In the genomic region with DNA sequence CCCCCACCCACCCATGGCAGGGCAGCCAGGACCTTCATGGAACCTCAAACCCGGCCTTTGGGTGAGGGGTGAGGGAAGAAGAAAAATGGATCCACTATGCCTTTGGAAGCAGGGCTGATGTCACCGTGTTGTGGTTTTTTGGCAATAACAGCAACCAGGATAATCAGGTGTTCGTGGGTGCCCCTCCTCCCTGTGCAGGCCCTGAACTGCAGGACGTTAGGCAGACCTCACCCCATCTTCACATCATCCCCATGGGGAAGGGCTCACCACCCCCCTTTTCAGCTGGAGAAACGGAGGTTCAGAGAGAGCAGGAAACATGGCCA, we compare ENCODE assay signal across 1 cellular context.
TF ChIP-seq lines count a peak whose summit lies in the region.

No MANE protein-coding gene starts in this region.

TF ChIP-seq in A549, 52 proteins besides CTCF, POLR2A, EP300 and RAD21 (continued from another document):
- TF ChIP-seq, protein P1, sequence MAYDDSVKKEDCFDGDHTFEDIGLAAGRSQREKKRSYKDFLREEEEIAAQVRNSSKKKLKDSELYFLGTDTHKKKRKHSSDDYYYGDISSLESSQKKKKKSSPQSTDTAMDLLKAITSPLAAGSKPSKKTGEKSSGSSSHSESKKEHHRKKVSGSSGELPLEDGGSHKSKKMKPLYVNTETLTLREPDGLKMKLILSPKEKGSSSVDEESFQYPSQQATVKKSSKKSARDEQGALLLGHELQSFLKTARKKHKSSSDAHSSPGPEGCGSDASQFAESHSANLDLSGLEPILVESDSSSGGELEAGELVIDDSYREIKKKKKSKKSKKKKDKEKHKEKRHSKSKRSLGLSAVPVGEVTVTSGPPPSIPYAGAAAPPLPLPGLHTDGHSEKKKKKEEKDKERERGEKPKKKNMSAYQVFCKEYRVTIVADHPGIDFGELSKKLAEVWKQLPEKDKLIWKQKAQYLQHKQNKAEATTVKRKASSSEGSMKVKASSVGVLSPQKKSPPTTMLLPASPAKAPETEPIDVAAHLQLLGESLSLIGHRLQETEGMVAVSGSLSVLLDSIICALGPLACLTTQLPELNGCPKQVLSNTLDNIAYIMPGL (CRISPR knock-in tag; IDR thresholded peaks at IDR 0.05; ENCODE audit: borderline replicate concordance) = no peak
